In genomic region chr15:69756440-69756839, GRCh38 we compare ENCODE assay signal across 16 cellular contexts.
DNase-seq lines count a peak whose midpoint lies in the region; ATAC-seq, FAIRE-seq and TF ChIP-seq lines count a peak whose summit lies in the region.
"Had no signal": no experiment of that assay in that cellular context is flagged by ENCODE, and none has a peak within 500 bp of the region (broad histone marks: within the 10 kb centered on the region; RNA-seq: fewer than 3 reads in every experiment).

No MANE protein-coding gene starts in this region.

- no peaks in the 10 kb centered on the region for H3K27me3 ChIP-seq in pancreas
- H3K27me3 ChIP-seq: testis had no signal

- no peak overlapping the region for H3K4me3 ChIP-seq in pancreas
- H3K4me3 ChIP-seq: testis had no signal

- no peak for DNase-seq in activated naive CD4-positive, alpha-beta T cell treated with anti-CD3 and anti-CD28 coated beads, Interleukin-2, amount 10 ng/mL, durations not matched to agents 7 days and 5 days
- DNase-seq in activated naive CD4-positive, alpha-beta T cell treated with anti-CD3 and anti-CD28 coated beads, Interleukin-2, amount 50 U/mL, for 16 hours: no peak
- peak; percentile 56 for DNase-seq in RPMI7951 (ENCODE audit: low read depth)
- no peak for DNase-seq in effector memory CD8-positive, alpha-beta T cell
- no peak for DNase-seq in DMS153 (lab: John Stamatoyannopoulos, UW)
- DNase-seq in pancreas: no peak
- no peak for DNase-seq in NCI-H187 (lab: John Stamatoyannopoulos, UW)
- DNase-seq: dermis blood vessel endothelial cell, erythroblast, GF-D8, NCI-H1694 treated with DMSO at 0.1 percent for 48 hours, NCI-H345, posterior cingulate gyrus, testis had no signal

- no peak for TF ChIP-seq CTCF in pancreas (IDR thresholded peaks at IDR 0.05)

- peaks cover 44% of the 10 kb centered on the region for H3K36me3 Mint-ChIP-seq in activated naive CD4-positive, alpha-beta T cell treated with anti-CD3 and anti-CD28 coated beads, Interleukin-2, amount 10 ng/mL, durations not matched to agents 7 days and 5 days
- peaks cover 9% of the 10 kb centered on the region for H3K36me3 Mint-ChIP-seq in effector memory CD8-positive, alpha-beta T cell (ENCODE audit: insufficient read depth)
- peaks cover 6% of the 10 kb centered on the region for H3K36me3 Mint-ChIP-seq in stimulated activated memory B cell treated with anti-CD40 and anti-IgM and Interleukin-4, amounts not matched to agents 10 μg/mL and 1 μg/mL and 100 μg/mL, for 72 hours

- WGBS in pancreas, 2 donors: 91 to 94% methylated on average over 3 of the region's 3 CpGs

- no peaks in the 10 kb centered on the region for H3K36me3 ChIP-seq in pancreas

- CTCF ChIA-PET in activated naive CD4-positive, alpha-beta T cell treated with anti-CD3 and anti-CD28 coated beads, Interleukin-2, amount 10 ng/mL, durations not matched to agents 7 days and 5 days (lab: Charles Lee): interaction anchor here (2.2 kb wide), 1 partner anchor 11 kb away, joined by 6 read pairs; no protein-coding TSS in a partner anchor

- peaks cover 0 to 3% (median 0%) of the 10 kb centered on the region in 3 donors for H3K4me1 ChIP-seq in pancreas
- H3K4me1 ChIP-seq: testis had no signal

- H3K27ac Mint-ChIP-seq in activated naive CD4-positive, alpha-beta T cell treated with anti-CD3 and anti-CD28 coated beads, Interleukin-2, amount 10 ng/mL, durations not matched to agents 7 days and 5 days: peak overlapping the region; percentile 38
- peak overlapping the region; percentile 75 to 80 for H3K27ac Mint-ChIP-seq in effector memory CD8-positive, alpha-beta T cell
- peak overlapping the region; percentile 33 for H3K27ac Mint-ChIP-seq in stimulated activated memory B cell treated with anti-CD40 and anti-IgM and Interleukin-4, amounts not matched to agents 10 μg/mL and 1 μg/mL and 100 μg/mL, for 72 hours

- FAIRE-seq in pancreas (lab: Jason Lieb, UNC): no peak

- peaks cover 93% of the 10 kb centered on the region for H3K4me1 Mint-ChIP-seq in activated naive CD4-positive, alpha-beta T cell treated with anti-CD3 and anti-CD28 coated beads, Interleukin-2, amount 10 ng/mL, durations not matched to agents 7 days and 5 days
- H3K4me1 Mint-ChIP-seq in effector memory CD8-positive, alpha-beta T cell (ENCODE audit: low read depth in 2 of 2): peaks cover 75 to 91% of the 10 kb centered on the region in 2 donors
- peaks cover 81% of the 10 kb centered on the region for H3K4me1 Mint-ChIP-seq in stimulated activated memory B cell treated with anti-CD40 and anti-IgM and Interleukin-4, amounts not matched to agents 10 μg/mL and 1 μg/mL and 100 μg/mL, for 72 hours

- no peak overlapping the region for H3K27ac ChIP-seq in pancreas
- H3K27ac ChIP-seq: testis had no signal

- H3K9me3 Mint-ChIP-seq in activated naive CD4-positive, alpha-beta T cell treated with anti-CD3 and anti-CD28 coated beads, Interleukin-2, amount 10 ng/mL, durations not matched to agents 7 days and 5 days: peaks cover 37% of the 10 kb centered on the region
- peaks cover 2 to 11% of the 10 kb centered on the region in 2 donors for H3K9me3 Mint-ChIP-seq in effector memory CD8-positive, alpha-beta T cell
- H3K9me3 Mint-ChIP-seq in stimulated activated memory B cell treated with anti-CD40 and anti-IgM and Interleukin-4, amounts not matched to agents 10 μg/mL and 1 μg/mL and 100 μg/mL, for 72 hours: peaks cover 6% of the 10 kb centered on the region

- ATAC-seq in effector memory CD8-positive, alpha-beta T cell (replicated peaks): no peak
- no peak for ATAC-seq in stimulated activated memory B cell treated with anti-CD40 and anti-IgM and Interleukin-4, amounts not matched to agents 10 μg/mL and 1 μg/mL and 100 μg/mL, for 72 hours
- ATAC-seq in pancreas: no peak
- ATAC-seq: Right ventricle myocardium inferior had no signal

- H3K4me3 Mint-ChIP-seq in activated naive CD4-positive, alpha-beta T cell treated with anti-CD3 and anti-CD28 coated beads, Interleukin-2, amount 10 ng/mL, durations not matched to agents 7 days and 5 days: no peak overlapping the region
- H3K4me3 Mint-ChIP-seq in effector memory CD8-positive, alpha-beta T cell: peak overlapping the region; percentile 55 to 79
- no peak overlapping the region for H3K4me3 Mint-ChIP-seq in stimulated activated memory B cell treated with anti-CD40 and anti-IgM and Interleukin-4, amounts not matched to agents 10 μg/mL and 1 μg/mL and 100 μg/mL, for 72 hours

- intact Hi-C loops in pancreas (cut with DNase I): no loop called here

- H3K9me3 ChIP-seq in pancreas: no peaks in the 10 kb centered on the region
- H3K9me3 ChIP-seq: testis had no signal

- H3K27me3 Mint-ChIP-seq in activated naive CD4-positive, alpha-beta T cell treated with anti-CD3 and anti-CD28 coated beads, Interleukin-2, amount 10 ng/mL, durations not matched to agents 7 days and 5 days: peaks cover 27% of the 10 kb centered on the region
- H3K27me3 Mint-ChIP-seq in effector memory CD8-positive, alpha-beta T cell: no peaks in the 10 kb centered on the region
- H3K27me3 Mint-ChIP-seq in stimulated activated memory B cell treated with anti-CD40 and anti-IgM and Interleukin-4, amounts not matched to agents 10 μg/mL and 1 μg/mL and 100 μg/mL, for 72 hours: no peaks in the 10 kb centered on the region

Comparison
In these comparisons a context has a peak if more than half of its experiments do, and no peak if none do; other contexts are left out.
1. H3K4me3 Mint-ChIP-seq: peak in effector memory CD8-positive, alpha-beta T cell (2 of 2); none in activated naive CD4-positive, alpha-beta T cell treated with anti-CD3 and anti-CD28 coated beads, Interleukin-2, amount 10 ng/mL, durations not matched to agents 7 days and 5 days (single experiment) and stimulated activated memory B cell treated with anti-CD40 and anti-IgM and Interleukin-4, amounts not matched to agents 10 μg/mL and 1 μg/mL and 100 μg/mL, for 72 hours (single experiment).
2. Peak in every context shown above with its lines, with median percentiles within 50 percentile points of each other: H3K27ac Mint-ChIP-seq.